In genomic region chr9:86361176-86361575, GRCh38 we compare ENCODE assay signal across 25 cellular contexts.
"Had no signal": no experiment of that assay in that cellular context is flagged by ENCODE, and none has a peak within 500 bp of the region (broad histone marks: within the 10 kb centered on the region; RNA-seq: fewer than 3 reads in every experiment).

No MANE protein-coding gene starts in this region.

- H3K4me3 ChIP-seq: colonic mucosa, dorsolateral prefrontal cortex, esophagus squamous epithelium, gastrocnemius medialis, heart right ventricle, left lung, lung had no signal

- H3K4me3 Mint-ChIP-seq: memory B cell had no signal

- H3K27me3 ChIP-seq: colonic mucosa, dorsolateral prefrontal cortex, esophagus squamous epithelium, gastrocnemius medialis, heart right ventricle, left lung had no signal

- H3K36me3 ChIP-seq: colonic mucosa, esophagus squamous epithelium, gastrocnemius medialis, heart right ventricle, left lung had no signal

- DNase-seq: colonic mucosa; cortex of kidney; dermis blood vessel endothelial cell; dorsolateral prefrontal cortex; effector CD4-positive, alpha-beta T cell; effector memory CD4-positive, alpha-beta T cell; erythroblast; esophagus squamous epithelium; foreskin fibroblast; foreskin melanocyte; gastrocnemius medialis; glutamatergic neuron; head of caudate nucleus; heart right ventricle; hippocampal formation; left cardiac atrium; left lung; left ventricle myocardium superior; mammary epithelial cell; mesendoderm; midbrain had no signal

- H3K4me1 ChIP-seq: colonic mucosa, gastrocnemius medialis had no signal

- ATAC-seq: esophagus mucosa, gastrocnemius medialis, heart right ventricle, left cardiac atrium, left lung, left ventricle myocardium superior had no signal

- H3K27ac ChIP-seq: colonic mucosa, dorsolateral prefrontal cortex, epithelial cell of prostate, gastrocnemius medialis, heart right ventricle, left lung had no signal

- H3K9me3 ChIP-seq: colonic mucosa, gastrocnemius medialis, left lung had no signal

- H3K27ac Mint-ChIP-seq: memory B cell had no signal
